Comparison of ENCODE assay signal across 10 cellular contexts in genomic region chr3:179526482-179526881, GRCh38. TPM values are rescaled to one million over a fixed set of nuclear protein-coding genes. Genes with fewer than 3 reads are reported as not detected.
DNase-seq lines count a peak whose midpoint lies in the region; ATAC-seq and TF ChIP-seq lines count a peak whose summit lies in the region.
"Had no signal": no experiment of that assay in that cellular context is flagged by ENCODE, and none has a peak within 500 bp of the region (broad histone marks: within the 10 kb centered on the region; RNA-seq: fewer than 3 reads in every experiment).

No MANE protein-coding gene starts in this region.

- no peak overlapping the region for H3K4me3 Mint-ChIP-seq in neural progenitor cell
- H3K4me3 Mint-ChIP-seq in activated T-helper 2 cell treated with anti-CD3 and anti-CD28 coated beads, Interferon-gamma antibody, Interleukin-2, Interleukin-4, amounts not matched to agents 10 μg/mL and 5 μg/mL and 100 μg/mL, durations not matched to agents 14 hours and 24 hours and 36 hours (ENCODE audit: low read depth) = no peak overlapping the region
- H3K4me3 Mint-ChIP-seq: activated CD4-positive, alpha-beta memory T cell treated with anti-CD3 and anti-CD28 coated beads for 36 hours; stimulated activated naive CD8-positive, alpha-beta T cell treated with anti-CD3 and anti-CD28 coated beads, Interleukin-15, amount 100 ng/mL, for 72 hours had no signal

- peaks cover 37% of the 10 kb centered on the region for H3K4me1 Mint-ChIP-seq in neural progenitor cell
- no peaks in the 10 kb centered on the region for H3K4me1 Mint-ChIP-seq in activated T-helper 2 cell treated with anti-CD3 and anti-CD28 coated beads, Interferon-gamma antibody, Interleukin-2, Interleukin-4, amounts not matched to agents 10 μg/mL and 5 μg/mL and 100 μg/mL, durations not matched to agents 14 hours and 24 hours and 36 hours (ENCODE audit: low read depth)
- H3K4me1 Mint-ChIP-seq: stimulated activated naive CD8-positive, alpha-beta T cell treated with anti-CD3 and anti-CD28 coated beads, Interleukin-15, amount 100 ng/mL, for 72 hours had no signal

- H3K4me2 ChIP-seq in neural progenitor cell = peak overlapping the region; percentile 59

- peaks cover 15% of the 10 kb centered on the region for H3F3A ChIP-seq in neural progenitor cell (ENCODE audit: low read depth)

- H3K9me3 ChIP-seq in neural progenitor cell (ENCODE audit: low read depth) (no peaks in the 10 kb centered on the region), vagina (no peaks in the 10 kb centered on the region)
- H3K9me3 ChIP-seq: prostate gland had no signal

- H3K4me1 ChIP-seq in neural progenitor cell (peaks cover 28% of the 10 kb centered on the region), vagina (peaks cover 12% of the 10 kb centered on the region)
- H3K4me1 ChIP-seq: prostate gland had no signal

- peaks cover 4% of the 10 kb centered on the region for H3K27me3 Mint-ChIP-seq in neural progenitor cell (ENCODE audit: insufficient read depth, low read depth)
- H3K27me3 Mint-ChIP-seq in activated T-helper 2 cell treated with anti-CD3 and anti-CD28 coated beads, Interferon-gamma antibody, Interleukin-2, Interleukin-4, amounts not matched to agents 10 μg/mL and 5 μg/mL and 100 μg/mL, durations not matched to agents 14 hours and 24 hours and 36 hours (ENCODE audit: low read depth) = peaks cover 19% of the 10 kb centered on the region

- no peaks in the 10 kb centered on the region for H4K20me1 ChIP-seq in neural progenitor cell (ENCODE audit: low read depth)

- TF ChIP-seq CTCF in VCaP (conservative IDR thresholded peaks at IDR 0.05) = no peak
- no peak for TF ChIP-seq CTCF in neural progenitor cell (IDR thresholded peaks at IDR 0.05)
- TF ChIP-seq CTCF in vagina (IDR thresholded peaks at IDR 0.05) = no peak

- no peaks in the 10 kb centered on the region for H3K27me3 ChIP-seq in neural progenitor cell
- no peaks in the 10 kb centered on the region for H3K27me3 ChIP-seq in vagina

- intact Hi-C loops in Right ventricle myocardium superior (cut with DNase I) (no loop called here), vagina (cut with DNase I) (no loop called here)
- intact Hi-C loops in activated T-helper 2 cell treated with anti-CD3 and anti-CD28 coated beads, Interferon-gamma antibody, Interleukin-2, Interleukin-4, amounts not matched to agents 10 μg/mL and 5 μg/mL and 100 μg/mL, durations not matched to agents 14 hours and 24 hours and 36 hours (cut with micrococcal nuclease) = no loop called here

- H3K36me3 Mint-ChIP-seq in neural progenitor cell = no peaks in the 10 kb centered on the region
- no peaks in the 10 kb centered on the region for H3K36me3 Mint-ChIP-seq in activated T-helper 2 cell treated with anti-CD3 and anti-CD28 coated beads, Interferon-gamma antibody, Interleukin-2, Interleukin-4, amounts not matched to agents 10 μg/mL and 5 μg/mL and 100 μg/mL, durations not matched to agents 14 hours and 24 hours and 36 hours (ENCODE audit: low read depth)
- H3K36me3 Mint-ChIP-seq: activated CD4-positive, alpha-beta memory T cell treated with anti-CD3 and anti-CD28 coated beads for 36 hours had no signal

- peak overlapping the region; percentile 0 for H2AFZ ChIP-seq in neural progenitor cell (replicated peaks)

- peaks cover 3% of the 10 kb centered on the region for H3K9me3 Mint-ChIP-seq in neural progenitor cell
- H3K9me3 Mint-ChIP-seq in activated T-helper 2 cell treated with anti-CD3 and anti-CD28 coated beads, Interferon-gamma antibody, Interleukin-2, Interleukin-4, amounts not matched to agents 10 μg/mL and 5 μg/mL and 100 μg/mL, durations not matched to agents 14 hours and 24 hours and 36 hours = no peaks in the 10 kb centered on the region
- H3K9me3 Mint-ChIP-seq: activated CD4-positive, alpha-beta memory T cell treated with anti-CD3 and anti-CD28 coated beads for 36 hours; stimulated activated naive CD8-positive, alpha-beta T cell treated with anti-CD3 and anti-CD28 coated beads, Interleukin-15, amount 100 ng/mL, for 72 hours had no signal

- H3K27ac Mint-ChIP-seq in neural progenitor cell = peak overlapping the region; percentile 74
- no peak overlapping the region for H3K27ac Mint-ChIP-seq in activated T-helper 2 cell treated with anti-CD3 and anti-CD28 coated beads, Interferon-gamma antibody, Interleukin-2, Interleukin-4, amounts not matched to agents 10 μg/mL and 5 μg/mL and 100 μg/mL, durations not matched to agents 14 hours and 24 hours and 36 hours
- H3K27ac Mint-ChIP-seq: activated CD4-positive, alpha-beta memory T cell treated with anti-CD3 and anti-CD28 coated beads for 36 hours; stimulated activated naive CD8-positive, alpha-beta T cell treated with anti-CD3 and anti-CD28 coated beads, Interleukin-15, amount 100 ng/mL, for 72 hours had no signal

- H3K4me3 ChIP-seq in neural progenitor cell (no peak overlapping the region), vagina (no peak overlapping the region)
- H3K4me3 ChIP-seq: prostate gland had no signal

- peak; percentile 55 for ATAC-seq in Right ventricle myocardium superior (ENCODE audit: poor library complexity)
- ATAC-seq in HG02938 (IDR thresholded peaks at IDR 0.05; ENCODE audit: unreplicated experiment) = no peak
- no peak for ATAC-seq in HG02981 (IDR thresholded peaks at IDR 0.05; ENCODE audit: unreplicated experiment)
- ATAC-seq: stimulated activated naive CD8-positive, alpha-beta T cell treated with anti-CD3 and anti-CD28 coated beads, Interleukin-15, amount 100 ng/mL, for 72 hours had no signal

- DNase-seq in Right ventricle myocardium superior (no peak), neural progenitor cell (ENCODE audit: low spot score) (no peak), vagina (ENCODE audit: extremely low spot score in 2 of 2) (no peak)
- no peak for DNase-seq in activated T-helper 2 cell treated with anti-CD3 and anti-CD28 coated beads, Interferon-gamma antibody, Interleukin-2, Interleukin-4, amounts not matched to agents 10 μg/mL and 5 μg/mL and 100 μg/mL, durations not matched to agents 14 hours and 24 hours and 36 hours (ENCODE audit: low spot score)
- DNase-seq: activated CD4-positive, alpha-beta memory T cell treated with anti-CD3 and anti-CD28 coated beads for 36 hours; stimulated activated naive CD8-positive, alpha-beta T cell treated with anti-CD3 and anti-CD28 coated beads, Interleukin-15, amount 100 ng/mL, for 72 hours had no signal

- H3K36me3 ChIP-seq in neural progenitor cell = no peaks in the 10 kb centered on the region
- no peaks in the 10 kb centered on the region for H3K36me3 ChIP-seq in vagina
- H3K36me3 ChIP-seq: prostate gland had no signal

- no peaks in the 10 kb centered on the region for H3K79me2 ChIP-seq in neural progenitor cell (ENCODE audit: low read depth)

- no peak for TF ChIP-seq POLR2A in vagina (IDR thresholded peaks at IDR 0.05)

- no peak overlapping the region for H3K9ac ChIP-seq in neural progenitor cell

- H3K27ac ChIP-seq in VCaP (peak overlapping the region; percentile 61), neural progenitor cell (no peak overlapping the region), vagina (peak overlapping the region; percentile 14)
- H3K27ac ChIP-seq: prostate gland had no signal

RNA-seq across cellular contexts. Expression of gene ACTL6A, which starts 36.2 kb away (rescaled TPM):
- total RNA-seq in Right ventricle myocardium superior = 21.2 TPM
- total RNA-seq in neural progenitor cell (ENCODE audit: low replicate concordance) = 139 and 155 TPM in 2 replicates
- total RNA-seq in vagina = 21.9 TPM
- total RNA-seq in activated T-helper 2 cell treated with anti-CD3 and anti-CD28 coated beads, Interferon-gamma antibody, Interleukin-2, Interleukin-4, amounts not matched to agents 10 μg/mL and 5 μg/mL and 100 μg/mL, durations not matched to agents 14 hours and 24 hours and 36 hours = 114 and 121 TPM in 2 replicates
